ENCODE assay signal across 17 cellular contexts in the genomic region with DNA sequence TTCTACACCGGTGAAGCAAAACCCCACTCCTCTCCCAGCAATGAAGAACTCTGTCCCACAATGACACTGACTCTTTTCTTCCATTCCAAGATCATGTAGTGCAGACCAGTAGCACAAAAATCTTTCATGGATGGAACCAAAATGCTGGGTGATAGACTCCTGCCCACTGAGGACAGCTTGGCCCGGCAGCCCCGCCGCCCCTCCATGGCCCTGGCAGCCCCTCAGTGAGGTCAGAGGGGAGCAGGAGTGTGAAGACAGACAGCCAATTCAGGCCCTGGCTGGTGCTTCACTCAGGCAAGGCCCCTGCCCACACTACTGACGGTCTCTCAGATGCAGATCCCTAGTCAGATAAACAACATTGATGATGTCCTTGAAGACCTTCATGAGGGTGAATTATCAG.
DNase-seq lines count a peak whose midpoint lies in the region; ATAC-seq and TF ChIP-seq lines count a peak whose summit lies in the region.
"Had no signal": no experiment of that assay in that cellular context is flagged by ENCODE, and none has a peak within 500 bp of the region (broad histone marks: within the 10 kb centered on the region; RNA-seq: fewer than 3 reads in every experiment).

No MANE protein-coding gene starts in this region.

- no peak overlapping the region for H2BK15ac ChIP-seq in neuronal stem cell (ENCODE audit: low read length)

- H3K4me1 ChIP-seq in mammary epithelial cell (ENCODE audit: insufficient read depth, low read length) (peaks cover 68% of the 10 kb centered on the region), RWPE2 (ENCODE audit: insufficient read depth, poor library complexity, severe bottlenecking) (peaks cover 25% of the 10 kb centered on the region), neuronal stem cell (ENCODE audit: control insufficient read depth in 2 of 2, insufficient read depth in 1 of 2, low read depth in 1 of 2, low read length in 2 of 2) (peaks cover 0 to 2% of the 10 kb centered on the region in 2 donors), left ventricle myocardium inferior (no peaks in the 10 kb centered on the region)

- H3K18ac ChIP-seq in neuronal stem cell (ENCODE audit: low read length): peak overlapping the region; percentile 46

- no peaks in the 10 kb centered on the region for H3K27me3 Mint-ChIP-seq in MCF 10A (ENCODE audit: insufficient read depth, unreplicated experiment)

- no peak overlapping the region for H3K27ac ChIP-seq in mammary epithelial cell (ENCODE audit: insufficient read depth, low read depth, low read length)
- H3K27ac ChIP-seq in RWPE2 (ENCODE audit: poor library complexity, severe bottlenecking): peak overlapping the region; percentile 62
- H3K27ac ChIP-seq in neuronal stem cell (replicated peaks; ENCODE audit: low read length): no peak overlapping the region
- no peak overlapping the region for H3K27ac ChIP-seq in left ventricle myocardium inferior (replicated peaks)

- WGBS in mammary epithelial cell (ENCODE audit: low coverage, missing lambda C conversion rate): 92% methylated on average over 5 of the region's 5 CpGs
- WGBS in neuronal stem cell (ENCODE audit: extremely low coverage in 2 of 2, insufficient read length in 2 of 2, insufficient replicate concordance in 1 of 2), 2 donors: no CpG with 5 or more reads among the region's 5 CpGs

- H4K91ac ChIP-seq in neuronal stem cell (ENCODE audit: low read depth, low read length, poor library complexity): no peak overlapping the region

- H3K9me3 Mint-ChIP-seq in MCF 10A (ENCODE audit: unreplicated experiment): peaks cover 19% of the 10 kb centered on the region
- H3K9me3 Mint-ChIP-seq: CD8-positive, alpha-beta T cell; GM23338 had no signal

- H3K4me3 Mint-ChIP-seq in MCF 10A (ENCODE audit: unreplicated experiment): no peak overlapping the region
- H3K4me3 Mint-ChIP-seq: B cell; CD14-positive monocyte; CD8-positive, alpha-beta T cell; GM23338 had no signal

- no peaks in the 10 kb centered on the region for H3K36me3 Mint-ChIP-seq in MCF 10A (ENCODE audit: insufficient read depth, unreplicated experiment)
- H3K36me3 Mint-ChIP-seq: CD14-positive monocyte; CD8-positive, alpha-beta T cell had no signal

- no peak overlapping the region for H2BK12ac ChIP-seq in neuronal stem cell (ENCODE audit: low read length)

- no peak overlapping the region for H2AFZ ChIP-seq in mammary epithelial cell (ENCODE audit: low read depth, low read length)
- no peak overlapping the region for H2AFZ ChIP-seq in neuronal stem cell (ENCODE audit: low read length)
- H2AFZ ChIP-seq: GM23338 had no signal

- H3K27ac Mint-ChIP-seq in MCF 10A (ENCODE audit: low read depth, unreplicated experiment): no peak overlapping the region
- H3K27ac Mint-ChIP-seq: B cell; CD14-positive monocyte; CD8-positive, alpha-beta T cell; GM23338 had no signal

- DNase-seq in mammary epithelial cell (no peak), MCF 10A (ENCODE audit: unreplicated experiment) (no peak), ELR (ENCODE audit: low read depth) (peak; percentile 9), RWPE2 (ENCODE audit: low spot score) (no peak), neuronal stem cell (ENCODE audit: low spot score) (no peak), left ventricle myocardium inferior (no peak), LoVo (ENCODE audit: low spot score) (no peak)
- no peak for DNase-seq in activated T-cell treated with anti-CD3 and anti-CD28 coated beads, Interleukin-2, amount 50 U/mL, for 1 hour
- DNase-seq: CD8-positive, alpha-beta T cell; COR-L47; DMS153; DMS79 treated with DMSO at 0.1 percent for 48 hours; GF-D8; H7 had no signal

- no peak overlapping the region for H3K4me3 ChIP-seq in mammary epithelial cell (replicated peaks in 1 of 3; ENCODE audit: insufficient read depth in 1 of 3, low read depth in 2 of 3, low read length in 3 of 3)
- H3K4me3 ChIP-seq in RWPE2 (ENCODE audit: severe bottlenecking): no peak overlapping the region
- H3K4me3 ChIP-seq in neuronal stem cell (ENCODE audit: low read length in 2 of 2): no peak overlapping the region
- H3K4me3 ChIP-seq in left ventricle myocardium inferior: no peak overlapping the region
- H3K4me3 ChIP-seq: GM23338 had no signal

- no peak overlapping the region for H2BK5ac ChIP-seq in neuronal stem cell (ENCODE audit: low read length)

- no peaks in the 10 kb centered on the region for H4K20me1 ChIP-seq in mammary epithelial cell (ENCODE audit: insufficient read depth, low read length)

- POLR2A ChIA-PET in MCF 10A (lab: Yijun Ruan, JAX): interaction anchor here (1.0 kb wide), 1 partner anchor 26 kb away, joined by 3 read pairs; no protein-coding TSS in a partner anchor

- intact Hi-C loops in mammary epithelial cell (cut with micrococcal nuclease): loop anchor here (10.0 kb wide), 1 partner anchor 137 kb away; no protein-coding TSS in a partner anchor
- intact Hi-C loops in MCF 10A (cut with micrococcal nuclease): no loop called here
- intact Hi-C loops in left ventricle myocardium inferior (cut with micrococcal nuclease): no loop called here

- H3K36me3 ChIP-seq in mammary epithelial cell (ENCODE audit: insufficient read depth, low read length): no peaks in the 10 kb centered on the region
- no peaks in the 10 kb centered on the region for H3K36me3 ChIP-seq in RWPE2 (ENCODE audit: low read depth)
- H3K36me3 ChIP-seq in neuronal stem cell (replicated peaks in 1 of 2; ENCODE audit: control insufficient read depth in 2 of 2, insufficient read depth in 2 of 2, low read length in 2 of 2): peaks cover 0 to 2% of the 10 kb centered on the region in 2 donors
- no peaks in the 10 kb centered on the region for H3K36me3 ChIP-seq in left ventricle myocardium inferior

- H3K4me2 ChIP-seq in mammary epithelial cell (ENCODE audit: insufficient read depth, low read depth, low read length) (no peak overlapping the region), neuronal stem cell (ENCODE audit: insufficient read depth, low read length, poor library complexity, severe bottlenecking) (no peak overlapping the region)
- H3K4me2 ChIP-seq: GM23338 had no signal

- CTCF ChIA-PET in mammary epithelial cell (lab: Charles Lee; ENCODE audit: low non-redundant PET): no interaction called here
- CTCF ChIA-PET in MCF 10A (lab: Yijun Ruan, JAX): interaction anchor here (1.6 kb wide), 1 partner anchor 10 kb away, joined by 3 read pairs; no protein-coding TSS in a partner anchor

- no peaks in the 10 kb centered on the region for H3K4me1 Mint-ChIP-seq in MCF 10A (ENCODE audit: insufficient read depth, unreplicated experiment)
- H3K4me1 Mint-ChIP-seq: B cell, CD14-positive monocyte, GM23338 had no signal

- H3K14ac ChIP-seq in neuronal stem cell (ENCODE audit: low read length): no peak overlapping the region

- no peak for ATAC-seq in RWPE2 (ENCODE audit: low read depth)
- ATAC-seq: CD8-positive, alpha-beta T cell; GM23338 had no signal

- H3K23ac ChIP-seq in neuronal stem cell (ENCODE audit: low read depth, low read length, poor library complexity): no peak overlapping the region

- TF ChIP-seq CTCF in mammary epithelial cell (conservative IDR thresholded peaks at IDR 0.05 in 1 of 2, IDR thresholded peaks at IDR 0.05 in 1 of 2; ENCODE audit: extremely low read depth in 1 of 2, insufficient read depth in 1 of 2, low read depth in 1 of 2, low read length in 2 of 2): no peak
- TF ChIP-seq CTCF in MCF 10A (IDR thresholded peaks at IDR 0.05; ENCODE audit: unreplicated experiment): no peak
- TF ChIP-seq CTCF in RWPE2 (IDR thresholded peaks at IDR 0.05; ENCODE audit: poor library complexity, severe bottlenecking): no peak
- TF ChIP-seq CTCF in left ventricle myocardium inferior (IDR thresholded peaks at IDR 0.05; ENCODE audit: borderline replicate concordance): no peak

- no peaks in the 10 kb centered on the region for H3K79me1 ChIP-seq in neuronal stem cell (ENCODE audit: low read depth, low read length)

- peaks cover 4% of the 10 kb centered on the region for H3K9me3 ChIP-seq in mammary epithelial cell (replicated peaks; ENCODE audit: insufficient read depth, low read length)
- H3K9me3 ChIP-seq in RWPE2 (ENCODE audit: severe bottlenecking): no peaks in the 10 kb centered on the region
- H3K9me3 ChIP-seq in neuronal stem cell (replicated peaks in 1 of 2; ENCODE audit: control insufficient read depth in 2 of 2, insufficient read depth in 1 of 2, low read depth in 1 of 2, low read length in 2 of 2): peaks cover 0 to 3% of the 10 kb centered on the region in 2 donors
- H3K9me3 ChIP-seq in left ventricle myocardium inferior (replicated peaks): no peaks in the 10 kb centered on the region

- BruUV-seq in mammary epithelial cell (replicated peaks; lab: Mats Ljungman, UMichigan): TSS peak; percentile 54
- no TSS peak for BruUV-seq in MCF 10A (replicated peaks; lab: Mats Ljungman, UMichigan)

- no peak overlapping the region for H4K8ac ChIP-seq in neuronal stem cell (ENCODE audit: low read depth, low read length)

- H3K27me3 ChIP-seq in mammary epithelial cell (ENCODE audit: insufficient read depth, low read length) (no peaks in the 10 kb centered on the region), RWPE2 (ENCODE audit: insufficient read depth, poor library complexity, severe bottlenecking) (no peaks in the 10 kb centered on the region), neuronal stem cell (ENCODE audit: control insufficient read depth in 3 of 3, insufficient read depth in 3 of 3, low read depth in 1 of 3, low read length in 3 of 3) (no peaks in the 10 kb centered on the region), left ventricle myocardium inferior (ENCODE audit: low read depth) (peaks cover 24% of the 10 kb centered on the region)

- H3K4ac ChIP-seq in neuronal stem cell (ENCODE audit: low read length): no peak overlapping the region

- H2BK120ac ChIP-seq in neuronal stem cell (ENCODE audit: low read depth, low read length): no peak overlapping the region

- no peaks in the 10 kb centered on the region for H3K79me2 ChIP-seq in mammary epithelial cell (ENCODE audit: insufficient read depth, low read length)

- in situ Hi-C loops in mammary epithelial cell (cut with MboI; ENCODE audit: low sequenced_read_pairs in 2 of 2): no loop called here

- H3K9ac ChIP-seq in mammary epithelial cell (ENCODE audit: insufficient read depth, low read length) (no peak overlapping the region), neuronal stem cell (ENCODE audit: low read depth, low read length, poor library complexity) (no peak overlapping the region)

- H2AK5ac ChIP-seq in neuronal stem cell (ENCODE audit: low read depth, low read length): no peak overlapping the region

- dilution Hi-C loops in mammary epithelial cell (cut with HindIII; ENCODE audit: low sequenced_read_pairs): loop anchor here (5.0 kb wide), 1 partner anchor 70 kb away; no protein-coding TSS in a partner anchor
